ENCODE assay signal across 8 cellular contexts in the genomic region with DNA sequence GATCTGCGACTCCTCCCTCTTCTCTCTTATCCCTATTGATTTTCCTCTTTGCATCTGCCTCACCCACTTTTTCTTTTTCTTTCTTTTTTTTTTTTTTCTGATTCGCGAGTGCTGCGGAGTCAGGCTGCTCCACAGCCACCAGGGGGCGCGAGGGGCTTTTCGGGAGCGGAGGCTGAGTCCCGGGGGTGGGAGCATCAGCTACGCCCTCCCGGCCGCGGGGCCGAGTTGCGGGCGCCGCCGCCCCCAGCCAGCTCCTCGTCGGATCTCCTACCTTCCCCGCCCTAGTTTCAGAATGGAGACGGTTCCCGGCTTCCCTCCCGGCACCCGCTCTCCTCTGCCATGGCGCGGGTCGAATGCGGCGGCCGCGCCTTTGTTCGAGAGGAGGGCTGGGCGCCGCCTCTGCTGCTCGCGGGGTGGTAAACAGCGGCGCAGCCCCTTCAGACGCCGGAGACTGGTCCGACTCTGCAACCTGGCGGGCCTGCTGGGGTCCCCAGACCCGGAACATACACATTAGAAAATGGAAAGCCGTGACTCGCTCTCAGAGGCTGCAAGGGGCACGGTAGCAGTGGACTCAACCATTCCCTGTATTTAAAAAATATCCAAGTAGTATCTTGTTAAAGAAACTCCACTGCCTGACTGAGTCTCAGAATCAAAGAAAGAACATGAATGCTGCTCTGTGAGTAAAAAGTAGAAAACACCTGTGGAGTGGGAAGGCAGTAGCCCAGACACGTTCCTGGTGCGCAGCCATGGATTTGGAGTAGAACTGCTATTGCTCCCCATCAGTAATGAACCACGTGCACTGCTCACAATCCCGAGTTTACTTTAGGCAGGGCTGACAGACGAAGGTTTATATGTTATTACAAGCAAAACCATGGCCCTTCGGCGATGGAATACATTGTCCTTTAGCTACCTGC. TPM values are rescaled to one million over a fixed set of nuclear protein-coding genes. Genes with fewer than 3 reads are reported as not detected.
DNase-seq lines count a peak whose midpoint lies in the region; ATAC-seq and TF ChIP-seq lines count a peak whose summit lies in the region.

No MANE protein-coding gene starts in this region.

- TF ChIP-seq CTCF in GM12865 (IDR thresholded peaks at IDR 0.05; ENCODE audit: insufficient read depth, low read depth, low read length, missing control alignments) (peak; percentile 80), prostate gland (IDR thresholded peaks at IDR 0.05) (peak; percentile 79 to 93 (median 86))

- no peaks in the 10 kb centered on the region for H3K9me3 ChIP-seq in prostate gland

- H3K4me3 ChIP-seq in GM12865 (ENCODE audit: low read depth, low read length): peak overlapping the region; percentile 52
- H3K4me3 ChIP-seq in prostate gland: peak overlapping the region; percentile 52 to 54

- no peaks in the 10 kb centered on the region for H3K27me3 ChIP-seq in prostate gland (replicated peaks; ENCODE audit: insufficient read depth)

- DNase-seq in GM12865 (ENCODE audit: low read depth) (peak; percentile 79), NCI-H1092 (lab: John Stamatoyannopoulos, UW) (peak; percentile 84), T follicular helper cell (ENCODE audit: low read depth) (peak; percentile 42), amniotic stem cell (lab: John Stamatoyannopoulos, UW) (peak; percentile 80), left ventricle myocardium superior (peak; percentile 93), prostate gland (ENCODE audit: low spot score) (peak; percentile 79), ureter (ENCODE audit: low spot score) (peak; percentile 89)

- H3K36me3 ChIP-seq in prostate gland: no peaks in the 10 kb centered on the region

- intact Hi-C loops in left ventricle myocardium superior (cut with micrococcal nuclease): loop anchor here (5.0 kb wide), 2 partner anchors 103 to 123 kb away; no protein-coding TSS in a partner anchor
- intact Hi-C loops in prostate gland (cut with DNase I): loop anchor here (2.0 to 10.0 kb wide), 4 partner anchors 55 to 229 kb away; no protein-coding TSS in a partner anchor

- peak; percentile 82 for ATAC-seq in HG02623 (IDR thresholded peaks at IDR 0.05; ENCODE audit: unreplicated experiment)
- peak; percentile 91 for ATAC-seq in left ventricle myocardium superior

- no peaks in the 10 kb centered on the region for H3K4me1 ChIP-seq in prostate gland (replicated peaks)

- TF ChIP-seq POLR2A in prostate gland (IDR thresholded peaks at IDR 0.05): no peak

- WGBS in prostate gland: 1% methylated on average over 54 of the region's 54 CpGs

- peak overlapping the region; percentile 77 to 87 for H3K27ac ChIP-seq in prostate gland

RNA-seq across cellular contexts. Expression of gene DPYSL3, which starts 55.7 kb away (rescaled TPM):
- total RNA-seq in left ventricle myocardium superior (19.5 TPM), prostate gland (100 to 1,000 TPM; 113 to 126 TPM), ureter (130 TPM)

Comparison
In these comparisons a context has a peak if more than half of its experiments do, and no peak if none do; other contexts are left out.
1. Peak in every context shown above with its lines: DNase-seq, ATAC-seq, H3K4me3 ChIP-seq and H3K27ac ChIP-seq.
2. DNase-seq: peak in every context shown above with its lines; median percentile 93 in left ventricle myocardium superior; 89 in ureter; 84 in NCI-H1092; 80 in amniotic stem cell; 79 in GM12865; 79 in prostate gland; 42 in T follicular helper cell.